5 cellular contexts compared by ENCODE assay signal in the genomic region with DNA sequence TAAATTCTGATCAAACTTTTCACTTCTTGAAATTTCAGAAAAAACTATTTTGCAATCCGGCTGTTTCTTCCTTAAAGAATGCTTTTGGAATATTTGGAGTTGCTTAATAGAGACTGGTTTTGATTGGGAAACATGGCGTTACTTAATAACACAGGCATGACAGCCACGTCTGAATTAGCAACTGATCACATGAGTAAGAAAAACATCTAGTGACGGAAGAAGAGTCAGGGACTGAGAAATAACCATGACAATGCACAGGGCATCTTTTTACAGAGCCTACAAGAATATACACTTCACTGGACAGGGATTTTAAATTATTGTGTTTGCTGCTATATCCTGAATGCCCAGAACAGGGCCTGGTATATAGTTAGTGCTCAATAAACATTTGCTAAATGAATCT. TPM values are rescaled to one million over a fixed set of nuclear protein-coding genes. Genes with fewer than 3 reads are reported as not detected.
"Had no signal": no experiment of that assay in that cellular context is flagged by ENCODE, and none has a peak within 500 bp of the region (broad histone marks: within the 10 kb centered on the region; RNA-seq: fewer than 3 reads in every experiment).

No MANE protein-coding gene starts in this region.

RNA-seq across cellular contexts. Expression of a gene that starts 25.1 kb away (rescaled TPM):
- total RNA-seq: cardiac septum, endothelial cell of umbilical vein, neural crest cell, ureter, vagina had no signal
